ENCODE assay signal across 19 cellular contexts in genomic region chr10:121754667-121755066, GRCh38.
A peak's percentile ranks its signal among the peaks of the same experiment; 100 is the strongest.
DNase-seq lines count a peak whose midpoint lies in the region; ATAC-seq, FAIRE-seq and TF ChIP-seq lines count a peak whose summit lies in the region.
"Had no signal": no experiment of that assay in that cellular context is flagged by ENCODE, and none has a peak within 500 bp of the region (broad histone marks: within the 10 kb centered on the region; RNA-seq: fewer than 3 reads in every experiment).

No MANE protein-coding gene starts in this region.

- H2AFZ ChIP-seq in astrocyte (ENCODE audit: low read depth, low read length): no peak overlapping the region

- whole genome bisulfite sequencing in psoas muscle, 3 donors: 96 to 100% (median 97%) methylated on average over 1 of the region's 1 CpG

- H3K4me1 ChIP-seq in astrocyte (ENCODE audit: insufficient read depth, low read length): peaks cover 16% of the 10 kb centered on the region
- H3K4me1 ChIP-seq in psoas muscle: peaks cover 14% of the 10 kb centered on the region
- H3K4me1 ChIP-seq in naive thymus-derived CD4-positive, alpha-beta T cell (ENCODE audit: control insufficient read depth in 2 of 2, insufficient read depth in 2 of 2, low read length in 2 of 2): no peaks in the 10 kb centered on the region

- no peaks in the 10 kb centered on the region for H4K20me1 ChIP-seq in astrocyte (ENCODE audit: insufficient read depth, low read length)

- H3K9me3 ChIP-seq in astrocyte (ENCODE audit: insufficient read depth, low read depth, low read length): peaks cover 5% of the 10 kb centered on the region
- H3K9me3 ChIP-seq in psoas muscle: peaks cover 5% of the 10 kb centered on the region
- H3K9me3 ChIP-seq in naive thymus-derived CD4-positive, alpha-beta T cell (ENCODE audit: control insufficient read depth in 2 of 3, low read length in 3 of 3): peaks cover 0 to 9% (median 0%) of the 10 kb centered on the region in 3 experiments

- H3K27me3 ChIP-seq in astrocyte (ENCODE audit: insufficient read depth, low read length) (no peaks in the 10 kb centered on the region), psoas muscle (ENCODE audit: insufficient read depth in 3 of 3, low read length in 2 of 3) (no peaks in the 10 kb centered on the region)
- H3K27me3 ChIP-seq in naive thymus-derived CD4-positive, alpha-beta T cell (ENCODE audit: control insufficient read depth in 2 of 2, insufficient read depth in 2 of 2, low read length in 2 of 2): no peaks in the 10 kb centered on the region

- POLR2A ChIA-PET in naive thymus-derived CD4-positive, alpha-beta T cell (lab: Charles Lee): no interaction called here

- peaks cover 20% of the 10 kb centered on the region for H3K4me1 Mint-ChIP-seq in activated T-cell treated with anti-CD3 and anti-CD28 coated beads, Interleukin-2, amount 50 U/mL, for 72 hours (ENCODE audit: low read depth)
- peaks cover 16% of the 10 kb centered on the region for H3K4me1 Mint-ChIP-seq in astrocyte (ENCODE audit: low read depth, unreplicated experiment)
- H3K4me1 Mint-ChIP-seq in naive thymus-derived CD4-positive, alpha-beta T cell: peaks cover 0 to 15% (median 2%) of the 10 kb centered on the region in 7 donors

- TF ChIP-seq CTCF in astrocyte (IDR thresholded peaks at IDR 0.05; ENCODE audit: insufficient read depth, low read depth, low read length): no peak
- no peak for TF ChIP-seq CTCF in psoas muscle (IDR thresholded peaks at IDR 0.05)

- no peak for DNase-seq in activated T-cell treated with anti-CD3 and anti-CD28 coated beads, Interleukin-2, amount 50 U/mL, for 72 hours
- no peak for DNase-seq in activated T-cell treated with anti-CD3 and anti-CD28 coated beads, Interleukin-2, amount 50 U/mL, for 1 hour
- DNase-seq in astrocyte (ENCODE audit: low read depth): no peak
- DNase-seq in psoas muscle: no peak
- DNase-seq in frontal cortex (ENCODE audit: low spot score in 2 of 2): no peak
- no peak for DNase-seq in naive thymus-derived CD4-positive, alpha-beta T cell
- DNase-seq: central memory CD4-positive, alpha-beta T cell; erythroblast; H9; midbrain; NCI-H187; NCI-H774; SHP77; stimulated activated CD4-positive, alpha-beta T cell treated with anti-CD3 and anti-CD28 coated beads, Interleukin-4, amount 100 ng/mL, for 1 hour; stimulated activated naive CD8-positive, alpha-beta T cell treated with anti-CD3 and anti-CD28 coated beads, Interleukin-15, Interleukin-2, amounts not matched to agents 100 U/mL and 50 U/mL, for 24 hours had no signal

- no peaks in the 10 kb centered on the region for H3K27me3 Mint-ChIP-seq in activated T-cell treated with anti-CD3 and anti-CD28 coated beads, Interleukin-2, amount 50 U/mL, for 72 hours (ENCODE audit: low read depth)
- no peaks in the 10 kb centered on the region for H3K27me3 Mint-ChIP-seq in astrocyte (ENCODE audit: low read depth, unreplicated experiment)
- no peaks in the 10 kb centered on the region for H3K27me3 Mint-ChIP-seq in naive thymus-derived CD4-positive, alpha-beta T cell
- H3K27me3 Mint-ChIP-seq: progenitor cell of endocrine pancreas had no signal

- H3K27ac ChIP-seq in astrocyte (ENCODE audit: low read depth, low read length): peak overlapping the region; percentile 61
- peak overlapping the region; percentile 25 for H3K27ac ChIP-seq in psoas muscle
- no peak overlapping the region for H3K27ac ChIP-seq in naive thymus-derived CD4-positive, alpha-beta T cell (ENCODE audit: low read depth, low read length)

- H3K79me2 ChIP-seq in astrocyte (ENCODE audit: insufficient read depth, low read length): no peaks in the 10 kb centered on the region

- peak overlapping the region in 1 of 2 donors; percentile 77 for H3K4me3 Mint-ChIP-seq in activated T-cell treated with anti-CD3 and anti-CD28 coated beads, Interleukin-2, amount 50 U/mL, for 72 hours
- H3K4me3 Mint-ChIP-seq in astrocyte (ENCODE audit: unreplicated experiment): no peak overlapping the region
- no peak overlapping the region for H3K4me3 Mint-ChIP-seq in naive thymus-derived CD4-positive, alpha-beta T cell
- H3K4me3 Mint-ChIP-seq: H9 had no signal

- peak; percentile 46 to 64 for ATAC-seq in activated T-cell treated with anti-CD3 and anti-CD28 coated beads, Interleukin-2, amount 50 U/mL, for 72 hours (replicated peaks in 1 of 2)
- ATAC-seq in HG03175 (IDR thresholded peaks at IDR 0.05; ENCODE audit: unreplicated experiment) (peak; percentile 33), psoas muscle (peak in 2 of 4 donors; percentile 63 to 66), GM18511 (IDR thresholded peaks at IDR 0.05; ENCODE audit: unreplicated experiment) (no peak)
- no peak for ATAC-seq in naive thymus-derived CD4-positive, alpha-beta T cell
- ATAC-seq: K562 had no signal

- peak overlapping the region; percentile 93 for H3K27ac Mint-ChIP-seq in activated T-cell treated with anti-CD3 and anti-CD28 coated beads, Interleukin-2, amount 50 U/mL, for 72 hours
- peak overlapping the region; percentile 85 for H3K27ac Mint-ChIP-seq in astrocyte (ENCODE audit: unreplicated experiment)
- H3K27ac Mint-ChIP-seq in naive thymus-derived CD4-positive, alpha-beta T cell: no peak overlapping the region
- H3K27ac Mint-ChIP-seq: H9, progenitor cell of endocrine pancreas had no signal

- H3K36me3 Mint-ChIP-seq in activated T-cell treated with anti-CD3 and anti-CD28 coated beads, Interleukin-2, amount 50 U/mL, for 72 hours (ENCODE audit: insufficient read depth in 2 of 2): peaks cover 33 to 45% of the 10 kb centered on the region in 2 donors
- peaks cover 29% of the 10 kb centered on the region for H3K36me3 Mint-ChIP-seq in astrocyte (ENCODE audit: low read depth, unreplicated experiment)
- peaks cover 18 to 67% (median 51%) of the 10 kb centered on the region in 5 donors for H3K36me3 Mint-ChIP-seq in naive thymus-derived CD4-positive, alpha-beta T cell

- H3K4me3 ChIP-seq in astrocyte (ENCODE audit: insufficient read depth, low read depth, low read length) (no peak overlapping the region), psoas muscle (no peak overlapping the region)
- H3K4me3 ChIP-seq in naive thymus-derived CD4-positive, alpha-beta T cell (ENCODE audit: low read length): no peak overlapping the region
- H3K4me3 ChIP-seq: K562 had no signal

- peaks cover 9 to 16% of the 10 kb centered on the region in 2 donors for H3K9me3 Mint-ChIP-seq in activated T-cell treated with anti-CD3 and anti-CD28 coated beads, Interleukin-2, amount 50 U/mL, for 72 hours
- peaks cover 33% of the 10 kb centered on the region for H3K9me3 Mint-ChIP-seq in astrocyte (ENCODE audit: unreplicated experiment)
- peaks cover 13 to 54% (median 24%) of the 10 kb centered on the region in 11 donors for H3K9me3 Mint-ChIP-seq in naive thymus-derived CD4-positive, alpha-beta T cell

- peak overlapping the region; percentile 79 for H3K4me2 ChIP-seq in astrocyte (ENCODE audit: low read length)

- H3K36me3 ChIP-seq in astrocyte (ENCODE audit: insufficient read depth, low read length) (no peaks in the 10 kb centered on the region), psoas muscle (ENCODE audit: insufficient read depth in 1 of 2, low read depth in 1 of 2) (no peaks in the 10 kb centered on the region)
- no peaks in the 10 kb centered on the region for H3K36me3 ChIP-seq in naive thymus-derived CD4-positive, alpha-beta T cell (ENCODE audit: control insufficient read depth in 2 of 3, insufficient read depth in 3 of 3, low read length in 3 of 3)

- no peak overlapping the region for H3K9ac ChIP-seq in astrocyte (ENCODE audit: low read length)

- FAIRE-seq in astrocyte (lab: Jason Lieb, UNC) (peak; percentile 59), frontal cortex (lab: Jason Lieb, UNC) (no peak)
- FAIRE-seq: K562 had no signal

- CTCF ChIA-PET in naive thymus-derived CD4-positive, alpha-beta T cell (lab: Charles Lee): no interaction called here

- intact Hi-C loops in psoas muscle (cut with DNase I): loop anchor here in 1 of 2 donors (5.0 kb wide), 1 partner anchor 1813 kb away; no protein-coding TSS in a partner anchor
- intact Hi-C loops in naive thymus-derived CD4-positive, alpha-beta T cell (cut with micrococcal nuclease): no loop called here

Comparison
In these comparisons a context has a peak if more than half of its experiments do, and no peak if none do; other contexts are left out.
1. ATAC-seq: peak in activated T-cell treated with anti-CD3 and anti-CD28 coated beads, Interleukin-2, amount 50 U/mL, for 72 hours (2 of 2) and HG03175 (single experiment); none in naive thymus-derived CD4-positive, alpha-beta T cell (single experiment) and GM18511 (single experiment).
2. H3K27ac Mint-ChIP-seq: peak in activated T-cell treated with anti-CD3 and anti-CD28 coated beads, Interleukin-2, amount 50 U/mL, for 72 hours (single experiment) and astrocyte (single experiment); none in naive thymus-derived CD4-positive, alpha-beta T cell (0 of 9).